8 cellular contexts compared by ENCODE assay signal in the genomic region with DNA sequence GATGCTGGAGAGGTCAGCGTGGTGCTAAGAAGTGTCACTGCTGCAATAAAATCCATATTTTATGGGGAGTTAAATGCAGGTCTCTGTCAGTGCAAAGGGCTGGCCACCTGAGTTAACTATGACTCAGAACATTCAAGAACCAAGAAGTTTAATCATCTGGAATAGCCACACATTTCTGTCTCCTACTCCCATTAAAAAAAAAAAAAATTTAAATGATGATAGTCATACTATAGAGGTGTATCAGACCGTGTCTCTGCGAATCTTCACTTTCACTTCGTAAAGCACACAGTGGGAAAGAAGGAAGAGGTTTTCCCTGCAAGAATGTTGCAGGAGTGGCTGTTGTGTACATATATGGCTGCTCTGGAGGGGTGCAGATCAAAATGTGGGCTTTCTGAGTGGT. TPM values are rescaled to one million over a fixed set of nuclear protein-coding genes. Genes with fewer than 3 reads are reported as not detected.
DNase-seq lines count a peak whose midpoint lies in the region; ATAC-seq, FAIRE-seq and TF ChIP-seq lines count a peak whose summit lies in the region.

No MANE protein-coding gene starts in this region.

- CTCF ChIA-PET in HepG2 (lab: Yijun Ruan, JAX; ENCODE audit: low intra/inter-chr PET ratio, low total read pairs): no interaction called here

- H3K27ac ChIP-seq in liver (ENCODE audit: low read depth in 1 of 2, low read length in 2 of 2) (no peak overlapping the region), HepG2 (ENCODE audit: extremely low read length, insufficient read depth, low read length) (no peak overlapping the region), endodermal cell (ENCODE audit: low read depth, low read length) (no peak overlapping the region)

- H3K4me1 Mint-ChIP-seq in endodermal cell: peaks cover 13% of the 10 kb centered on the region
- H3K4me1 Mint-ChIP-seq in nephron progenitor cell: peaks cover 62% of the 10 kb centered on the region

- no peak overlapping the region for H2AFZ ChIP-seq in HepG2 (ENCODE audit: low read length)

- H3K4me3 Mint-ChIP-seq in endodermal cell: peak overlapping the region; percentile 57
- H3K4me3 Mint-ChIP-seq in nephron progenitor cell: peak overlapping the region; percentile 85

- no peak for TF ChIP-seq POLR2A in HepG2 (IDR thresholded peaks at IDR 0.05; ENCODE audit: insufficient read depth in 1 of 2, low read depth in 2 of 2, low read length in 2 of 2)

- no peak overlapping the region; the same call in 1 of the 2 replicates for H3K4me2 ChIP-seq in HepG2 (ENCODE audit: low read depth, low read length)

- H3K27me3 Mint-ChIP-seq in endodermal cell (ENCODE audit: insufficient read depth) (peaks cover 61% of the 10 kb centered on the region), nephron progenitor cell (ENCODE audit: low read depth, poor library complexity) (peaks cover 17% of the 10 kb centered on the region)

- intact Hi-C loops in HepG2 (cut with micrococcal nuclease; ENCODE audit: unreplicated experiment): no loop called here

- no peaks in the 10 kb centered on the region for H3K79me2 ChIP-seq in HepG2 (ENCODE audit: insufficient read depth, low read length)

- H3K4me1 ChIP-seq in liver (ENCODE audit: control insufficient read depth in 4 of 4, insufficient read depth in 4 of 4, low read length in 3 of 4) (peaks cover 9 to 15% (median 14%) of the 10 kb centered on the region in 4 donors), HepG2 (ENCODE audit: insufficient read depth, low read length) (no peaks in the 10 kb centered on the region), endodermal cell (ENCODE audit: control insufficient read depth, insufficient read depth, low read length) (no peaks in the 10 kb centered on the region)

- no TSS peak for BruUV-seq in HepG2 (replicated peaks; lab: Mats Ljungman, UMichigan)

- no peak overlapping the region for H3K27ac Mint-ChIP-seq in endodermal cell
- no peak overlapping the region for H3K27ac Mint-ChIP-seq in nephron progenitor cell

- TF ChIP-seq CTCF in liver (IDR thresholded peaks at IDR 0.05; ENCODE audit: low read depth, low read length, missing input control): no peak
- TF ChIP-seq CTCF in HepG2 (CRISPR knock-in tag; IDR thresholded peaks at IDR 0.05): no peak
- no peak for TF ChIP-seq CTCF in endodermal cell (conservative IDR thresholded peaks at IDR 0.05)
- no peak for TF ChIP-seq CTCF in nephron progenitor cell (IDR thresholded peaks at IDR 0.05)

- H3K36me3 ChIP-seq in liver (ENCODE audit: control insufficient read depth in 4 of 4, insufficient read depth in 3 of 4, low read depth in 1 of 4, low read length in 3 of 4): no peaks in the 10 kb centered on the region
- no peaks in the 10 kb centered on the region for H3K36me3 ChIP-seq in HepG2 (replicated peaks in 1 of 2; ENCODE audit: control insufficient read depth in 1 of 2, insufficient read depth in 2 of 2, low read length in 2 of 2)
- no peaks in the 10 kb centered on the region for H3K36me3 ChIP-seq in endodermal cell (ENCODE audit: control insufficient read depth, insufficient read depth, low read length)

- H3K9me3 Mint-ChIP-seq in endodermal cell (no peaks in the 10 kb centered on the region), nephron progenitor cell (no peaks in the 10 kb centered on the region)

- no peaks in the 10 kb centered on the region for H3K9me3 ChIP-seq in liver (ENCODE audit: control insufficient read depth in 4 of 4, low read length in 3 of 4)
- no peaks in the 10 kb centered on the region for H3K9me3 ChIP-seq in HepG2 (ENCODE audit: low read length)
- no peaks in the 10 kb centered on the region for H3K9me3 ChIP-seq in endodermal cell (ENCODE audit: control insufficient read depth, low read length)

- H3K36me3 Mint-ChIP-seq in endodermal cell (ENCODE audit: low read depth) (no peaks in the 10 kb centered on the region), nephron progenitor cell (ENCODE audit: low read depth) (no peaks in the 10 kb centered on the region)

- in situ Hi-C loops in HepG2 (cut with HindIII; ENCODE audit: extremely low pct_ligation_motif_present, low pct_unique_long_range_greater_than_20kb): no loop called here

- H3K27me3 ChIP-seq in liver (ENCODE audit: control insufficient read depth in 4 of 4, insufficient read depth in 4 of 4, low read length in 3 of 4): peaks cover 0 to 22% (median 11%) of the 10 kb centered on the region in 4 donors
- peaks cover 4 to 32% of the 10 kb centered on the region in 2 experiments for H3K27me3 ChIP-seq in HepG2 (ENCODE audit: control insufficient read depth in 1 of 2, insufficient read depth in 2 of 2, low read length in 2 of 2)
- H3K27me3 ChIP-seq in endodermal cell (ENCODE audit: control insufficient read depth, insufficient read depth, low read length, poor library complexity, severe bottlenecking): peaks cover 51% of the 10 kb centered on the region

- H3K4me3 ChIP-seq in liver (ENCODE audit: low read depth in 1 of 3, low read length in 3 of 3) (peak overlapping the region in 2 of 3 donors; percentile 51 to 56), HepG2 (replicated peaks in 1 of 3; ENCODE audit: insufficient read depth in 1 of 3, low read depth in 2 of 3, low read length in 3 of 3) (no peak overlapping the region), endodermal cell (ENCODE audit: low read length) (peak overlapping the region; percentile 84)

- TF ChIP-seq EP300 in HepG2 (IDR thresholded peaks at IDR 0.05; ENCODE audit: low read depth in 2 of 2, low read length in 2 of 2) (no peak), HepG2 (CRISPR knock-in tag; IDR thresholded peaks at IDR 0.05; ENCODE audit: borderline replicate concordance) (no peak)

- no peaks in the 10 kb centered on the region for H4K20me1 ChIP-seq in HepG2 (ENCODE audit: insufficient read depth, low read length)

- no peak for DNase-seq in HepG2 (ENCODE audit: low spot score)
- no peak for DNase-seq in endodermal cell
- DNase-seq in nephron progenitor cell: no peak
- no peak for DNase-seq in NAMALWA (ENCODE audit: low spot score)
- DNase-seq in NCI-H1092 treated with DMSO at 0.1 percent for 48 hours (lab: John Stamatoyannopoulos, UW): no peak
- DNase-seq in medulla oblongata (ENCODE audit: extremely low spot score): no peak
- no peak for DNase-seq in NCI-H2227 (lab: John Stamatoyannopoulos, UW; ENCODE audit: unreplicated experiment)

- TF ChIP-seq RAD21 in liver (IDR thresholded peaks at IDR 0.05) (no peak), HepG2 (CRISPR knock-in tag; IDR thresholded peaks at IDR 0.05) (no peak)

- ATAC-seq in HepG2: no peak; the same call in 2 of the 3 replicates

- no peak for FAIRE-seq in HepG2 (lab: Jason Lieb, UNC)

- H3K9ac ChIP-seq in liver (ENCODE audit: low read depth in 1 of 2, low read length in 2 of 2): no peak overlapping the region
- no peak overlapping the region for H3K9ac ChIP-seq in HepG2 (ENCODE audit: insufficient read depth, low read depth, low read length)
- H3K9ac ChIP-seq in endodermal cell (ENCODE audit: extremely low read depth, low read length, poor library complexity, severe bottlenecking): no peak overlapping the region

- POLR2A ChIA-PET in HepG2 (lab: Yijun Ruan, JAX): no interaction called here

- WGBS in liver: 14% methylated on average over 4 of the region's 4 CpGs
- 4% methylated on average over 4 of the region's 4 CpGs for WGBS in HepG2 (ENCODE audit: low lambda C conversion rate)
- 17 to 44% methylated on average over 1 to 4 of the region's 4 CpGs for WGBS in endodermal cell (ENCODE audit: insufficient coverage in 1 of 2, insufficient read length in 1 of 2), 2 experiments

TF ChIP-seq in liver, 16 proteins besides CTCF, POLR2A, EP300 and RAD21:
- TF ChIP-seq FOXA1 (IDR thresholded peaks at IDR 0.05) (no peak), EGR1 (IDR thresholded peaks at IDR 0.05; ENCODE audit: low read depth in 2 of 2) (no peak), HNF4A (conservative IDR thresholded peaks at IDR 0.05) (no peak), GABPA (IDR thresholded peaks at IDR 0.05 in 1 of 2, conservative IDR thresholded peaks at IDR 0.05 in 1 of 2) (no peak)

TF ChIP-seq in HepG2, 621 proteins besides CTCF, POLR2A, EP300 and RAD21:
- no peak for TF ChIP-seq CCDC6 (CRISPR knock-in tag; IDR thresholded peaks at IDR 0.05)
- TF ChIP-seq ZBTB1 (CRISPR knock-in tag; IDR thresholded peaks at IDR 0.05; ENCODE audit: borderline replicate concordance): no peak
- no peak for TF ChIP-seq ZBTB20 (CRISPR knock-in tag; IDR thresholded peaks at IDR 0.05; ENCODE audit: borderline replicate concordance, low read depth)
- no peak for TF ChIP-seq RELA (CRISPR knock-in tag; IDR thresholded peaks at IDR 0.05)
TF ChIP-seq in HepG2: peak in this region for 0.

RNA-seq across cellular contexts. Expression of gene CDH6, which starts 1.4 kb away (rescaled TPM):
- total RNA-seq in liver (1 to 10 TPM; 1.0 to 3.7 TPM), HepG2 (2016; rRNA removed; fragmentation: Illumina TruSeq; extraction: Trizol) (not detected in 2 replicates), endodermal cell (1 to 10 TPM; 1.1 TPM)
- polyA plus RNA-seq in liver (under 1 TPM; 0.18 to 0.67 TPM), HepG2 (2011; rRNA removed) (not detected in 2 replicates)
- total RNA-seq in HepG2 (2016; cell fraction: cytosol; rRNA removed; fragmentation: Illumina TruSeq; extraction: Trizol; ENCODE audit: low read depth): not detected in 2 replicates
- total RNA-seq in HepG2 (2016; cell fraction: insoluble cytoplasmic fraction; rRNA removed; fragmentation: Illumina TruSeq; extraction: Trizol): not detected in 2 replicates
- not detected in 2 replicates for total RNA-seq in HepG2 (2016; cell fraction: membrane; rRNA removed; fragmentation: Illumina TruSeq; extraction: Trizol)
- not detected in 2 replicates for total RNA-seq in HepG2 (2016; cell fraction: nucleus; rRNA removed; fragmentation: Illumina TruSeq; extraction: Trizol)
- 0.04 TPM in 1 of 2 replicates, not detected in the other for polyA plus RNA-seq in HepG2 (2011; cell fraction: cytosol; rRNA removed)
- not detected in 2 replicates for polyA plus RNA-seq in HepG2 (2011; cell fraction: nucleus; rRNA removed)
- not detected in 2 replicates for polyA plus RNA-seq in HepG2 (2012)
- polyA plus RNA-seq in HepG2 (2016; cell fraction: cytosol; fragmentation: Illumina TruSeq; extraction: Trizol; ENCODE audit: low read depth): not detected in 2 replicates
- polyA plus RNA-seq in HepG2 (2016; cell fraction: insoluble cytoplasmic fraction; fragmentation: Illumina TruSeq; extraction: Trizol; ENCODE audit: low read depth): not detected in 2 replicates
- polyA plus RNA-seq in HepG2 (2016; cell fraction: membrane; fragmentation: Illumina TruSeq; extraction: Trizol; ENCODE audit: low read depth): not detected in 2 replicates
- not detected in 2 replicates for polyA plus RNA-seq in HepG2 (2016; cell fraction: nucleus; fragmentation: Illumina TruSeq; extraction: Trizol; ENCODE audit: insufficient read depth, low read depth)
- not detected in 2 replicates for polyA minus RNA-seq in HepG2 (2011; rRNA and poly(A)+ RNA removed; ENCODE audit: low replicate concordance)
- polyA minus RNA-seq in HepG2 (2011; cell fraction: cytosol; rRNA and poly(A)+ RNA removed): not detected in 2 replicates
- polyA minus RNA-seq in HepG2 (2011; cell fraction: nucleus; rRNA and poly(A)+ RNA removed): not detected in 2 replicates
- 167 TPM for polyA plus RNA-seq in endodermal cell (2013, experiment 1 of 2)
- polyA plus RNA-seq in endodermal cell (2013, experiment 2 of 2): 172 TPM

Comparison
In these comparisons a context has a peak if more than half of its experiments do, and no peak if none do; other contexts are left out.
1. H3K4me3 ChIP-seq: peak in liver (2 of 3) and endodermal cell (single experiment); none in HepG2 (0 of 3).